ENCODE assay signal across 14 cellular contexts in genomic region chr2:239378918-239379640, GRCh38. TPM values are rescaled to one million over a fixed set of nuclear protein-coding genes. Genes with fewer than 3 reads are reported as not detected.
DNase-seq lines count a peak whose midpoint lies in the region; ATAC-seq, FAIRE-seq and TF ChIP-seq lines count a peak whose summit lies in the region.
"Had no signal": no experiment of that assay in that cellular context is flagged by ENCODE, and none has a peak within 500 bp of the region (broad histone marks: within the 10 kb centered on the region; RNA-seq: fewer than 3 reads in every experiment).

No MANE protein-coding gene starts in this region.

- H3K4me2 ChIP-seq in BLaER1 (peak overlapping the region; percentile 53), GM12878 (ENCODE audit: control insufficient read depth, insufficient read depth) (no peak overlapping the region)

- DNase-seq in GM12891 (ENCODE audit: insufficient read length, low spot score) (no peak), GM12878 (ENCODE audit: low read depth, low spot score) (no peak), naive B cell (no peak), AML-193 (lab: John Stamatoyannopoulos, UW) (no peak), gastrocnemius medialis (no peak), NCI-H1417 treated with DMSO at 0.1 percent for 48 hours (lab: John Stamatoyannopoulos, UW) (no peak)
- DNase-seq: activated gamma-delta T cell treated with Interleukin-2 at 50 U/mL for 16 hours; BE2C; effector CD8-positive, alpha-beta T cell; NCI-H2107; SJCRH30; stimulated activated CD4-positive, alpha-beta T cell treated with anti-CD3 and anti-CD28 coated beads, Interleukin-15, amount 100 ng/mL, for 24 hours had no signal

- no peak for FAIRE-seq in GM12891 (lab: Jason Lieb, UNC)
- FAIRE-seq in GM12878 (lab: Jason Lieb, UNC): no peak

- WGBS in GM12878 (ENCODE audit: insufficient coverage, insufficient replicate concordance, low lambda C conversion rate, missing lambda C conversion rate): 94% methylated on average over 11 of the region's 20 CpGs

- H3K4me3 ChIP-seq in BLaER1 (no peak overlapping the region), GM12878 (no peak overlapping the region), gastrocnemius medialis (no peak overlapping the region)
- H3K4me3 ChIP-seq: SJCRH30 had no signal

- TF ChIP-seq POLR2A in GM12891 (IDR thresholded peaks at IDR 0.05; ENCODE audit: low read depth, low read length) (no peak), GM12878 (IDR thresholded peaks at IDR 0.05; ENCODE audit: low read depth, low read length) (no peak), gastrocnemius medialis (IDR thresholded peaks at IDR 0.05) (no peak)

- peaks cover 38 to 47% (median 41%) of the 10 kb centered on the region in 3 donors for H3K4me1 Mint-ChIP-seq in naive B cell

- CTCF ChIA-PET in GM12878 (lab: Yijun Ruan, JAX): interaction anchor here (4.2 kb wide), 1 partner anchor 10 kb away, joined by 25 read pairs; no protein-coding TSS in a partner anchor

- H3K79me2 ChIP-seq in GM12878 (ENCODE audit: control insufficient read depth, insufficient read depth, low read length): no peaks in the 10 kb centered on the region

- H3K27ac ChIP-seq in BLaER1 (peak overlapping the region; percentile 62), GM12878 (ENCODE audit: control insufficient read depth, insufficient read depth) (no peak overlapping the region), gastrocnemius medialis (no peak overlapping the region)
- H3K27ac ChIP-seq: SJCRH30 had no signal

- SMC1A ChIA-PET in GM12878 (lab: Charles Lee; ENCODE audit: uncharacterized antibody, unreplicated experiment): no interaction called here

- H3K27me3 Mint-ChIP-seq in naive B cell: no peaks in the 10 kb centered on the region

- TF ChIP-seq EP300 in GM12878 (IDR thresholded peaks at IDR 0.05; ENCODE audit: borderline replicate concordance in 1 of 2, control insufficient read depth in 1 of 2, low read depth in 2 of 2, low read length in 2 of 2): no peak

- H3K27me3 ChIP-seq in BLaER1 (no peaks in the 10 kb centered on the region), GM12878 (replicated peaks in 1 of 2; ENCODE audit: control insufficient read depth in 2 of 2, insufficient read depth in 2 of 2, low read length in 1 of 2) (no peaks in the 10 kb centered on the region), gastrocnemius medialis (no peaks in the 10 kb centered on the region)
- H3K27me3 ChIP-seq: BE2C, SJCRH30 had no signal

- H3K27ac Mint-ChIP-seq in naive B cell: peak overlapping the region; percentile 92 to 100 (median 95)

- H3K4me3 Mint-ChIP-seq in naive B cell: peak overlapping the region in 2 of 8 donors; percentile 44 to 66

- peaks cover 0 to 1% (median 0%) of the 10 kb centered on the region in 7 donors for H3K9me3 Mint-ChIP-seq in naive B cell

- H3K36me3 ChIP-seq in BLaER1 (peaks cover 31% of the 10 kb centered on the region), GM12878 (ENCODE audit: control insufficient read depth in 2 of 2, insufficient read depth in 2 of 2, low read length in 1 of 2) (no peaks in the 10 kb centered on the region; a peak in 1 of 4 replicates), gastrocnemius medialis (no peaks in the 10 kb centered on the region)
- H3K36me3 ChIP-seq: SJCRH30 had no signal

- H3K4me1 ChIP-seq in BLaER1 (peaks cover 94% of the 10 kb centered on the region), GM12878 (ENCODE audit: control insufficient read depth, insufficient read depth, low read length) (peaks cover 12% of the 10 kb centered on the region), gastrocnemius medialis (no peaks in the 10 kb centered on the region)
- H3K4me1 ChIP-seq: SJCRH30 had no signal

- TF ChIP-seq RAD21 in GM12878 (IDR thresholded peaks at IDR 0.05; ENCODE audit: insufficient read depth, low read depth, low read length): no peak

- RAD21 ChIA-PET in GM12878 (lab: Charles Lee; ENCODE audit: unreplicated experiment): no interaction called here

- TF ChIP-seq CTCF in GM12878 (IDR thresholded peaks at IDR 0.05 in 2 of 3, conservative IDR thresholded peaks at IDR 0.05 in 1 of 3; ENCODE audit: control insufficient read depth in 2 of 3, extremely low read depth in 1 of 3, insufficient read depth in 1 of 3, low read depth in 3 of 3, low read length in 3 of 3) (no peak), gastrocnemius medialis (IDR thresholded peaks at IDR 0.05 in 4 of 5, conservative IDR thresholded peaks at IDR 0.05 in 1 of 5) (no peak)

- POLR2A ChIA-PET in GM12878 (lab: Charles Lee): no interaction called here

- intact Hi-C loops in GM12878 (cut with micrococcal nuclease; ENCODE audit: unreplicated experiment): no loop called here
- intact Hi-C loops in gastrocnemius medialis (cut with DNase I; ENCODE audit: low total_unique reads): no loop called here

- ATAC-seq in GM12878: no peak
- no peak for ATAC-seq in naive B cell (ENCODE audit: low read depth in 2 of 2)
- no peak for ATAC-seq in HG03175 (IDR thresholded peaks at IDR 0.05; ENCODE audit: unreplicated experiment)
- no peak for ATAC-seq in gastrocnemius medialis

- H4K20me1 ChIP-seq in BLaER1 (peaks cover 83% of the 10 kb centered on the region), GM12878 (ENCODE audit: control insufficient read depth, insufficient read depth) (no peaks in the 10 kb centered on the region)

- no TSS peak for BruUV-seq in GM12878 (replicated peaks; lab: Mats Ljungman, UMichigan)

- H3K9ac ChIP-seq in BLaER1 (0 out of 2 replicates have a peak overlapping the region, but pooled peaks have one; percentile 6), GM12878 (ENCODE audit: control insufficient read depth, insufficient read depth, low read length) (no peak overlapping the region)

- in situ Hi-C loops in GM12878 (cut with MboI): no loop called here
- in situ Hi-C loops in gastrocnemius medialis (cut with MboI; ENCODE audit: low sequenced_read_pairs in 4 of 4): no loop called here

- H3K36me3 Mint-ChIP-seq in naive B cell: no peaks in the 10 kb centered on the region

- H3K9me3 ChIP-seq in BLaER1 (no peaks in the 10 kb centered on the region), GM12878 (replicated peaks; ENCODE audit: control insufficient read depth, insufficient read depth, low read length) (no peaks in the 10 kb centered on the region), gastrocnemius medialis (no peaks in the 10 kb centered on the region)
- H3K9me3 ChIP-seq: BE2C, SJCRH30 had no signal

- no peak overlapping the region for H2AFZ ChIP-seq in GM12878 (ENCODE audit: control insufficient read depth, low read depth, low read length)

TF ChIP-seq in GM12891, 5 proteins besides CTCF, POLR2A, EP300 and RAD21:
- TF ChIP-seq SPI1 (IDR thresholded peaks at IDR 0.05; ENCODE audit: low read depth, low read length): 0 out of 2 replicates have a peak, but pooled peaks have one; percentile 31
- no peak for TF ChIP-seq TAF1 (IDR thresholded peaks at IDR 0.05; ENCODE audit: low read depth, low read length)

TF ChIP-seq in GM12878, 131 proteins besides CTCF, POLR2A, EP300 and RAD21:
- TF ChIP-seq MTA2 (IDR thresholded peaks at IDR 0.05; ENCODE audit: low read depth) (no peak), SPI1 (IDR thresholded peaks at IDR 0.05; ENCODE audit: borderline replicate concordance, insufficient read depth, low read depth, low read length) (0 out of 2 replicates have a peak, but pooled peaks have one; percentile 12)
TF ChIP-seq in GM12878: peak in this region for 1.

RNA-seq across cellular contexts. Expression of gene HDAC4, which starts 21.7 kb away (rescaled TPM):
- 4.0 TPM for polyA plus RNA-seq in GM12891 (2012; ENCODE audit: low read depth, missing spikeins)
- total RNA-seq in GM12878 (2013; cell fraction: nucleolus; rRNA removed): 138 and 167 TPM in 2 replicates
- total RNA-seq in GM12878 (2014; rRNA removed) (5.8 and 6.0 TPM in 2 replicates), GM12878 (2014; rRNA removed; fragmentation: Illumina TruSeq; extraction: Trizol) (3.9 and 5.8 TPM in 2 replicates), GM12878 (2021) (15.7 and 17.7 TPM in 2 replicates), gastrocnemius medialis (100 to 1,000 TPM in 2 of 4 donors, 10 to 100 TPM in 2; 23.6 to 257 (median 119) TPM)
- polyA plus RNA-seq in GM12878 (2011; ENCODE audit: low read depth): 1.0 TPM
- polyA plus RNA-seq in GM12878 (2011; rRNA removed) (2.9 and 5.3 TPM in 2 replicates), GM12878 (2014; fragmentation: Illumina TruSeq; extraction: Trizol) (2.2 and 5.0 TPM in 2 replicates), GM12878 (2014; fragmentation: Nextera tagmentation; extraction: Ambion mirVana) (under 1 TPM; 0.22 to 0.69 TPM), GM12878 (2014; rRNA removed) (3.4 and 5.5 TPM in 2 replicates), GM12878 (2016; fragmentation: Nextera tagmentation; extraction: Ambion mirVana) (1 to 10 TPM; 3.8 to 4.6 TPM), naive B cell (ENCODE audit: low read depth in 6 of 6) (1 to 10 TPM in 5 of 6 donors, not detected in 1; 1.5 to 6.8 (median 2.8) TPM)
- polyA plus RNA-seq in GM12878 (2011; cell fraction: cytosol; rRNA removed): 7.5 and 12.2 TPM in 2 replicates
- polyA plus RNA-seq in GM12878 (2011; cell fraction: nucleus; rRNA removed): 26.5 and 41.1 TPM in 2 replicates
- polyA plus RNA-seq in GM12878 (2012): 2.3 and 3.9 TPM in 2 replicates
- polyA minus RNA-seq in GM12878 (2011; rRNA and poly(A)+ RNA removed): 17.0 and 28.5 TPM in 2 replicates
- 11.2 and 17.8 TPM in 2 replicates for polyA minus RNA-seq in GM12878 (2011; cell fraction: cytosol; rRNA and poly(A)+ RNA removed)
- 23.5 and 53.7 TPM in 2 replicates for polyA minus RNA-seq in GM12878 (2011; cell fraction: nucleus; rRNA and poly(A)+ RNA removed)
